In genomic region chr7:150964593-150965111, GRCh38 we compare ENCODE assay signal across 1 cellular context.
A peak's percentile ranks its signal among the peaks of the same experiment; 100 is the strongest.
TF ChIP-seq lines count a peak whose summit lies in the region.

No MANE protein-coding gene starts in this region.

TF ChIP-seq in K562, 482 proteins besides CTCF, POLR2A, EP300 and RAD21 (continued from another document):
- TF ChIP-seq ETV5 (CRISPR knock-in tag; IDR thresholded peaks at IDR 0.05; ENCODE audit: low read depth) (0 out of 2 replicates have a peak, but pooled peaks have one; percentile 28), NBN (IDR thresholded peaks at IDR 0.05; ENCODE audit: low read depth) (0 out of 2 replicates have a peak, but pooled peaks have one; percentile 49), RUNX1 (IDR thresholded peaks at IDR 0.05; ENCODE audit: low read depth) (no peak), HNRNPL (IDR thresholded peaks at IDR 0.05; ENCODE audit: low read depth, low read length) (no peak), RREB1 (CRISPR knock-in tag; IDR thresholded peaks at IDR 0.05) (0 out of 2 replicates have a peak, but pooled peaks have one; percentile 42), BRD9 (IDR thresholded peaks at IDR 0.05; ENCODE audit: low read depth, partially characterized antibody) (peak; percentile 42), TEAD4 (IDR thresholded peaks at IDR 0.05; ENCODE audit: low read length) (no peak), TEAD4 (CRISPR knock-in tag; IDR thresholded peaks at IDR 0.05; ENCODE audit: borderline replicate concordance) (no peak), ETV6 (IDR thresholded peaks at IDR 0.05; ENCODE audit: borderline replicate concordance in 1 of 2, low read depth in 2 of 2, low read length in 1 of 2) (no peak), ETV6 (CRISPR knock-in tag; IDR thresholded peaks at IDR 0.05; ENCODE audit: borderline replicate concordance) (no peak), ZNF143 (CRISPR knock-in tag; IDR thresholded peaks at IDR 0.05) (no peak), PTBP1 (IDR thresholded peaks at IDR 0.05; ENCODE audit: low read depth, low read length) (no peak), XRCC4 (IDR thresholded peaks at IDR 0.05; ENCODE audit: extremely low read depth, insufficient read depth, insufficient read length) (no peak), L3MBTL2 (IDR thresholded peaks at IDR 0.05) (peak; percentile 24; the same call in 1 of the 2 replicates), CCNT2 (IDR thresholded peaks at IDR 0.05; ENCODE audit: borderline replicate concordance, extremely low read depth, insufficient read length, low read depth, low read length) (peak; percentile 26), ZFX (CRISPR knock-in tag; IDR thresholded peaks at IDR 0.05) (peak; percentile 30; the same call in 1 of the 2 replicates), E2F3 (CRISPR knock-in tag; IDR thresholded peaks at IDR 0.05) (no peak), ZNF311 (CRISPR knock-in tag; IDR thresholded peaks at IDR 0.05) (peak; percentile 63; the same call in 1 of the 2 replicates), ARID1B (IDR thresholded peaks at IDR 0.05) (peak; percentile 49), ZBTB49 (CRISPR knock-in tag; IDR thresholded peaks at IDR 0.05; ENCODE audit: borderline replicate concordance) (no peak), CHD2 (IDR thresholded peaks at IDR 0.05; ENCODE audit: low read depth, low read length) (no peak), FIP1L1 (IDR thresholded peaks at IDR 0.05; ENCODE audit: low read depth, low read length, poor library complexity, severe bottlenecking) (no peak), NRF1 (conservative IDR thresholded peaks at IDR 0.05 in 1 of 2, IDR thresholded peaks at IDR 0.05 in 1 of 2) (peak; percentile 48 to 53), MEF2A (IDR thresholded peaks at IDR 0.05; ENCODE audit: control insufficient read depth, low read depth, low read length) (peak; percentile 88), ZNF398 (CRISPR knock-in tag; IDR thresholded peaks at IDR 0.05) (no peak), STAT6 (CRISPR knock-in tag; IDR thresholded peaks at IDR 0.05) (peak; percentile 91; the same call in 1 of the 2 replicates), ZNF212 (CRISPR knock-in tag; IDR thresholded peaks at IDR 0.05) (0 out of 2 replicates have a peak, but pooled peaks have one; percentile 42), ID3 (CRISPR knock-in tag; IDR thresholded peaks at IDR 0.05) (no peak), ID3 (tag; IDR thresholded peaks at IDR 0.05) (peak; percentile 65; the same call in 1 of the 2 replicates)
- TF ChIP-seq, protein P1, sequence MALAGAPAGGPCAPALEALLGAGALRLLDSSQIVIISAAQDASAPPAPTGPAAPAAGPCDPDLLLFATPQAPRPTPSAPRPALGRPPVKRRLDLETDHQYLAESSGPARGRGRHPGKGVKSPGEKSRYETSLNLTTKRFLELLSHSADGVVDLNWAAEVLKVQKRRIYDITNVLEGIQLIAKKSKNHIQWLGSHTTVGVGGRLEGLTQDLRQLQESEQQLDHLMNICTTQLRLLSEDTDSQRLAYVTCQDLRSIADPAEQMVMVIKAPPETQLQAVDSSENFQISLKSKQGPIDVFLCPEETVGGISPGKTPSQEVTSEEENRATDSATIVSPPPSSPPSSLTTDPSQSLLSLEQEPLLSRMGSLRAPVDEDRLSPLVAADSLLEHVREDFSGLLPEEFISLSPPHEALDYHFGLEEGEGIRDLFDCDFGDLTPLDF (CRISPR knock-in tag; IDR thresholded peaks at IDR 0.05) = peak; percentile 74
- TF ChIP-seq, protein P2, sequence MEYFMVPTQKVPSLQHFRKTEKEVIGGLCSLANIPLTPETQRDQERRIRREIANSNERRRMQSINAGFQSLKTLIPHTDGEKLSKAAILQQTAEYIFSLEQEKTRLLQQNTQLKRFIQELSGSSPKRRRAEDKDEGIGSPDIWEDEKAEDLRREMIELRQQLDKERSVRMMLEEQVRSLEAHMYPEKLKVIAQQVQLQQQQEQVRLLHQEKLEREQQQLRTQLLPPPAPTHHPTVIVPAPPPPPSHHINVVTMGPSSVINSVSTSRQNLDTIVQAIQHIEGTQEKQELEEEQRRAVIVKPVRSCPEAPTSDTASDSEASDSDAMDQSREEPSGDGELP (CRISPR knock-in tag; IDR thresholded peaks at IDR 0.05; ENCODE audit: borderline replicate concordance) = peak; percentile 21; the same call in 1 of the 2 replicates
- TF ChIP-seq, protein P3, sequence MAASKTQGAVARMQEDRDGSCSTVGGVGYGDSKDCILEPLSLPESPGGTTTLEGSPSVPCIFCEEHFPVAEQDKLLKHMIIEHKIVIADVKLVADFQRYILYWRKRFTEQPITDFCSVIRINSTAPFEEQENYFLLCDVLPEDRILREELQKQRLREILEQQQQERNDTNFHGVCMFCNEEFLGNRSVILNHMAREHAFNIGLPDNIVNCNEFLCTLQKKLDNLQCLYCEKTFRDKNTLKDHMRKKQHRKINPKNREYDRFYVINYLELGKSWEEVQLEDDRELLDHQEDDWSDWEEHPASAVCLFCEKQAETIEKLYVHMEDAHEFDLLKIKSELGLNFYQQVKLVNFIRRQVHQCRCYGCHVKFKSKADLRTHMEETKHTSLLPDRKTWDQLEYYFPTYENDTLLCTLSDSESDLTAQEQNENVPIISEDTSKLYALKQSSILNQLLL (CRISPR knock-in tag; IDR thresholded peaks at IDR 0.05; ENCODE audit: borderline replicate concordance) = no peak
- TF ChIP-seq, protein P4, sequence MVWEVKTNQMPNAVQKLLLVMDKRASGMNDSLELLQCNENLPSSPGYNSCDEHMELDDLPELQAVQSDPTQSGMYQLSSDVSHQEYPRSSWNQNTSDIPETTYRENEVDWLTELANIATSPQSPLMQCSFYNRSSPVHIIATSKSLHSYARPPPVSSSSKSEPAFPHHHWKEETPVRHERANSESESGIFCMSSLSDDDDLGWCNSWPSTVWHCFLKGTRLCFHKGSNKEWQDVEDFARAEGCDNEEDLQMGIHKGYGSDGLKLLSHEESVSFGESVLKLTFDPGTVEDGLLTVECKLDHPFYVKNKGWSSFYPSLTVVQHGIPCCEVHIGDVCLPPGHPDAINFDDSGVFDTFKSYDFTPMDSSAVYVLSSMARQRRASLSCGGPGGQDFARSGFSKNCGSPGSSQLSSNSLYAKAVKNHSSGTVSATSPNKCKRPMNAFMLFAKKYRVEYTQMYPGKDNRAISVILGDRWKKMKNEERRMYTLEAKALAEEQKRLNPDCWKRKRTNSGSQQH (CRISPR knock-in tag; IDR thresholded peaks at IDR 0.05) = peak; percentile 80
- TF ChIP-seq, protein P5, sequence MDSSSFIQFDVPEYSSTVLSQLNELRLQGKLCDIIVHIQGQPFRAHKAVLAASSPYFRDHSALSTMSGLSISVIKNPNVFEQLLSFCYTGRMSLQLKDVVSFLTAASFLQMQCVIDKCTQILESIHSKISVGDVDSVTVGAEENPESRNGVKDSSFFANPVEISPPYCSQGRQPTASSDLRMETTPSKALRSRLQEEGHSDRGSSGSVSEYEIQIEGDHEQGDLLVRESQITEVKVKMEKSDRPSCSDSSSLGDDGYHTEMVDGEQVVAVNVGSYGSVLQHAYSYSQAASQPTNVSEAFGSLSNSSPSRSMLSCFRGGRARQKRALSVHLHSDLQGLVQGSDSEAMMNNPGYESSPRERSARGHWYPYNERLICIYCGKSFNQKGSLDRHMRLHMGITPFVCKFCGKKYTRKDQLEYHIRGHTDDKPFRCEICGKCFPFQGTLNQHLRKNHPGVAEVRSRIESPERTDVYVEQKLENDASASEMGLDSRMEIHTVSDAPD (CRISPR knock-in tag; IDR thresholded peaks at IDR 0.05) = 0 out of 2 replicates have a peak, but pooled peaks have one; percentile 6
TF ChIP-seq in K562: peak in this region for 70.
